ENCODE assay signal across 1 cellular context in the genomic region with DNA sequence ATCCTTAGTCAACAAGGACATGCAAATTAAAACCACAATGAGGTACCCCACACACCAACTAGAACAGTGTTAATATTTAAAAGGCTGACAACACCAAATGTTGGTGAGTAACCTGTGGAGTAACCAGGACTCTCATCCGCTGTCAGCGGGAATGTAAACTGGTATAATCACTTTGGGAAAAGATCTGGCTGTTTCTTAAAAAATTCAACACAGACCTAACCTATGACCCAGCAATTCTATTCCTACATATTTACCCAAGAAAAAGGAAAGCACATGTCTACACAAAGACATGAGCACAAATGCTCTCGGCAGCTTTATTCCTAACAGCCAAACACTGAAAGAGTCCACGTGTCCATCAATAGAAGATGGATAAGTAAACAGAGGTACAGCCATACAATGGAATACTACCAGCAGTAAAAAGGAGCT.
TF ChIP-seq lines count a peak whose summit lies in the region.

No MANE protein-coding gene starts in this region.

TF ChIP-seq in WTC11, 78 proteins besides CTCF, POLR2A, EP300 and RAD21 (continued from another document):
- TF ChIP-seq, protein P1, sequence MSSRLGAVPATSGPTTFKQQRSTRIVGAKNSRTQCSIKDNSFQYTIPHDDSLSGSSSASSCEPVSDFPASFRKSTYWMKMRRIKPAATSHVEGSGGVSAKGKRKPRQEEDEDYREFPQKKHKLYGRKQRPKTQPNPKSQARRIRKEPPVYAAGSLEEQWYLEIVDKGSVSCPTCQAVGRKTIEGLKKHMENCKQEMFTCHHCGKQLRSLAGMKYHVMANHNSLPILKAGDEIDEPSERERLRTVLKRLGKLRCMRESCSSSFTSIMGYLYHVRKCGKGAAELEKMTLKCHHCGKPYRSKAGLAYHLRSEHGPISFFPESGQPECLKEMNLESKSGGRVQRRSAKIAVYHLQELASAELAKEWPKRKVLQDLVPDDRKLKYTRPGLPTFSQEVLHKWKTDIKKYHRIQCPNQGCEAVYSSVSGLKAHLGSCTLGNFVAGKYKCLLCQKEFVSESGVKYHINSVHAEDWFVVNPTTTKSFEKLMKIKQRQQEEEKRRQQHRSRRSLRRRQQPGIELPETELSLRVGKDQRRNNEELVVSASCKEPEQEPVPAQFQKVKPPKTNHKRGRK (CRISPR knock-in tag; IDR thresholded peaks at IDR 0.05; ENCODE audit: borderline replicate concordance) = no peak
- TF ChIP-seq SOX15 (CRISPR knock-in tag; IDR thresholded peaks at IDR 0.05) (no peak), ATF1 (CRISPR knock-in tag; IDR thresholded peaks at IDR 0.05) (no peak), ZBTB21 (CRISPR knock-in tag; IDR thresholded peaks at IDR 0.05; ENCODE audit: borderline replicate concordance) (no peak), FOXK1 (CRISPR knock-in tag; IDR thresholded peaks at IDR 0.05) (no peak), NR2C2 (CRISPR knock-in tag; IDR thresholded peaks at IDR 0.05) (no peak), NR3C1 (CRISPR knock-in tag; conservative IDR thresholded peaks at IDR 0.05; ENCODE audit: low read depth) (no peak), TP53 (CRISPR knock-in tag; IDR thresholded peaks at IDR 0.05) (no peak)
- TF ChIP-seq, protein P2, sequence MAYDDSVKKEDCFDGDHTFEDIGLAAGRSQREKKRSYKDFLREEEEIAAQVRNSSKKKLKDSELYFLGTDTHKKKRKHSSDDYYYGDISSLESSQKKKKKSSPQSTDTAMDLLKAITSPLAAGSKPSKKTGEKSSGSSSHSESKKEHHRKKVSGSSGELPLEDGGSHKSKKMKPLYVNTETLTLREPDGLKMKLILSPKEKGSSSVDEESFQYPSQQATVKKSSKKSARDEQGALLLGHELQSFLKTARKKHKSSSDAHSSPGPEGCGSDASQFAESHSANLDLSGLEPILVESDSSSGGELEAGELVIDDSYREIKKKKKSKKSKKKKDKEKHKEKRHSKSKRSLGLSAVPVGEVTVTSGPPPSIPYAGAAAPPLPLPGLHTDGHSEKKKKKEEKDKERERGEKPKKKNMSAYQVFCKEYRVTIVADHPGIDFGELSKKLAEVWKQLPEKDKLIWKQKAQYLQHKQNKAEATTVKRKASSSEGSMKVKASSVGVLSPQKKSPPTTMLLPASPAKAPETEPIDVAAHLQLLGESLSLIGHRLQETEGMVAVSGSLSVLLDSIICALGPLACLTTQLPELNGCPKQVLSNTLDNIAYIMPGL (CRISPR knock-in tag; IDR thresholded peaks at IDR 0.05) = no peak
- TF ChIP-seq, protein P3, sequence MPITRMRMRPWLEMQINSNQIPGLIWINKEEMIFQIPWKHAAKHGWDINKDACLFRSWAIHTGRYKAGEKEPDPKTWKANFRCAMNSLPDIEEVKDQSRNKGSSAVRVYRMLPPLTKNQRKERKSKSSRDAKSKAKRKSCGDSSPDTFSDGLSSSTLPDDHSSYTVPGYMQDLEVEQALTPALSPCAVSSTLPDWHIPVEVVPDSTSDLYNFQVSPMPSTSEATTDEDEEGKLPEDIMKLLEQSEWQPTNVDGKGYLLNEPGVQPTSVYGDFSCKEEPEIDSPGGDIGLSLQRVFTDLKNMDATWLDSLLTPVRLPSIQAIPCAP (CRISPR knock-in tag; IDR thresholded peaks at IDR 0.05) = no peak
- TF ChIP-seq, protein P4, sequence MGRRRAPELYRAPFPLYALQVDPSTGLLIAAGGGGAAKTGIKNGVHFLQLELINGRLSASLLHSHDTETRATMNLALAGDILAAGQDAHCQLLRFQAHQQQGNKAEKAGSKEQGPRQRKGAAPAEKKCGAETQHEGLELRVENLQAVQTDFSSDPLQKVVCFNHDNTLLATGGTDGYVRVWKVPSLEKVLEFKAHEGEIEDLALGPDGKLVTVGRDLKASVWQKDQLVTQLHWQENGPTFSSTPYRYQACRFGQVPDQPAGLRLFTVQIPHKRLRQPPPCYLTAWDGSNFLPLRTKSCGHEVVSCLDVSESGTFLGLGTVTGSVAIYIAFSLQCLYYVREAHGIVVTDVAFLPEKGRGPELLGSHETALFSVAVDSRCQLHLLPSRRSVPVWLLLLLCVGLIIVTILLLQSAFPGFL (CRISPR knock-in tag; IDR thresholded peaks at IDR 0.05; ENCODE audit: borderline replicate concordance) = no peak
